Comparison of ENCODE assay signal across 14 cellular contexts in genomic region chr6:170137176-170137891, GRCh38.
A peak's percentile ranks its signal among the peaks of the same experiment; 100 is the strongest.
DNase-seq lines count a peak whose midpoint lies in the region; ATAC-seq and TF ChIP-seq lines count a peak whose summit lies in the region.
"Had no signal": no experiment of that assay in that cellular context is flagged by ENCODE, and none has a peak within 500 bp of the region (broad histone marks: within the 10 kb centered on the region; RNA-seq: fewer than 3 reads in every experiment).

No MANE protein-coding gene starts in this region.

- ATAC-seq in lung (ENCODE audit: insufficient read depth, low FRiP score) (peak; percentile 50), GM19463 (IDR thresholded peaks at IDR 0.05; ENCODE audit: unreplicated experiment) (no peak), HG03175 (IDR thresholded peaks at IDR 0.05; ENCODE audit: unreplicated experiment) (no peak), GM18517 (IDR thresholded peaks at IDR 0.05; ENCODE audit: unreplicated experiment) (no peak)
- ATAC-seq: naive thymus-derived CD8-positive, alpha-beta T cell had no signal

- H3K36me3 ChIP-seq in esophagus muscularis mucosa (no peaks in the 10 kb centered on the region), lung (ENCODE audit: control insufficient read depth in 2 of 2, insufficient read depth in 2 of 2, low read length in 2 of 2) (no peaks in the 10 kb centered on the region)

- no peaks in the 10 kb centered on the region for H3K9me3 ChIP-seq in esophagus muscularis mucosa
- peaks cover 0 to 6% of the 10 kb centered on the region in 2 donors for H3K9me3 ChIP-seq in lung (ENCODE audit: control insufficient read depth in 2 of 2, insufficient read depth in 1 of 2, low read length in 1 of 2)

- peak; percentile 66 for DNase-seq in UCSD-AML1 (lab: John Stamatoyannopoulos, UW; ENCODE audit: unreplicated experiment)
- no peak for DNase-seq in esophagus muscularis mucosa (ENCODE audit: extremely low spot score)
- DNase-seq in lung (ENCODE audit: low spot score), result no peak
- no peak for DNase-seq in hippocampal formation (lab: John Stamatoyannopoulos, UW)
- DNase-seq: activated CD4-positive, alpha-beta T cell treated with anti-CD3 and anti-CD28 coated beads, Interleukin-2, amount 10 ng/mL, durations not matched to agents 7 days and 5 days; Calu3; effector CD8-positive, alpha-beta T cell; KG1; NCI-H2029 had no signal

- TF ChIP-seq CTCF in esophagus muscularis mucosa (IDR thresholded peaks at IDR 0.05), result no peak
- TF ChIP-seq CTCF in lung (IDR thresholded peaks at IDR 0.05; ENCODE audit: control extremely low read depth, extremely low read depth), result no peak

- intact Hi-C loops in esophagus muscularis mucosa (cut with DNase I), result no loop called here

- no peak for TF ChIP-seq EP300 in esophagus muscularis mucosa (IDR thresholded peaks at IDR 0.05)

- WGBS in esophagus muscularis mucosa, result 74% methylated on average over 32 of the region's 50 CpGs
- WGBS in lung, 2 donors, result 63 to 70% methylated on average over 50 of the region's 50 CpGs

- H3K27ac ChIP-seq in esophagus muscularis mucosa (replicated peaks in 1 of 4), result peak overlapping the region; percentile 42 to 69 (median 52)
- H3K27ac ChIP-seq in lung (ENCODE audit: low read depth in 1 of 2, low read length in 1 of 2), result peak overlapping the region; percentile 26 to 89
- H3K27ac ChIP-seq in temporal lobe (ENCODE audit: low read depth, low read length), result peak overlapping the region; percentile 59

- H3K4me3 ChIP-seq in esophagus muscularis mucosa, result no peak overlapping the region
- no peak overlapping the region for H3K4me3 ChIP-seq in lung

- no peak for TF ChIP-seq POLR2A in esophagus muscularis mucosa (IDR thresholded peaks at IDR 0.05; ENCODE audit: low read depth)

- H3K4me1 ChIP-seq in esophagus muscularis mucosa (peaks cover 6 to 23% (median 13%) of the 10 kb centered on the region in 4 donors), lung (ENCODE audit: control insufficient read depth in 2 of 2, insufficient read depth in 2 of 2, low read length in 2 of 2) (peaks cover 0 to 20% of the 10 kb centered on the region in 2 donors)

- no peaks in the 10 kb centered on the region for H3K27me3 ChIP-seq in esophagus muscularis mucosa
- H3K27me3 ChIP-seq in lung (ENCODE audit: control insufficient read depth, insufficient read depth), result no peaks in the 10 kb centered on the region
